In the genomic region with DNA sequence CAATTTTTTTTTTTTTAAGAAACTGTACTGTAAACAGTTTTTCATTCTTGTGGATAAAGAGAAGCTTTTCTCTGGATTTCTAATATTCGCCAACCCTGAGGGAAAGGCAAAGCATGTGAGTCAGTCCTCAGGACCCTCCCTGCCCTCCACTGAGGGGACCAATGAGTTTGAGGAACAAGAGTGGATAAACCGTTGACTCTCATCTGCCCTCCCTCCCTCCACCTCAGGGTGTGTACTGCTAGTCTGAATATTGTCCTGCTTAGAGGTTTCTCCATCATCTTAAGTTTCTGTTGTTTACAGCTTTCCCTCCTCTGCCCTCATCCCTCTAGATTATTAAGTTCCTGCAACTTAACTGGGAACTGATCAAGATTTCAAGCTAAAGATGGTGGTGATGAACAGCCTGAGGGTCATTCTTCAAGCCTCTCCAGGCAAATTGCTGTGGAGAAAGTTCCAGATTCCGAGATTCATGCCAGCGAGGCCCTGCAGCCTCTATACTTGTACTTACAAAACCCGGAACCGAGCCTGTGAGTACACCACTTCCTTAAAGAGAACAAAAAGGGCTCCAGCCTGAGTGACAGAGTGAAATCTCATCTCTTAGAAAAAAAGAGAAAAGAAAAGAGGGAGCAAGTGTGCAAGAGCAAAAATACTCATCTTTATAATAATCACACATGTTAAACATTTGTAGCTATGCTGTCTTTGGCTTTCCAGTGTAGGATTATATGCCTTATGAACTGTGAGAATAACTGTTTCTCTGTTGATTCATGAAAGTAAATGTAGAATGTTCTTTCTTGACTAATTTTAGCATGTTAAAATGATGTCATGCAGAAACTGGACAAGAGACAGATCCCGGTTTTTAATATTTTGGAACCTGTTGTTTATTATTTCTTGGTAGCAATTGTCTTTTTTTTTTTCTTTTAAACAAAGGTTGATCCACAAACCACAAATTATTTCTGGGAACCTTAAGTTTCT, we compare ENCODE assay signal across 8 cellular contexts. TPM values are rescaled to one million over a fixed set of nuclear protein-coding genes. Genes with fewer than 3 reads are reported as not detected.
DNase-seq lines count a peak whose midpoint lies in the region; ATAC-seq lines count a peak whose summit lies in the region.

No MANE protein-coding gene starts in this region.

- peaks cover 14% of the 10 kb centered on the region for H3K4me1 Mint-ChIP-seq in stimulated activated memory B cell treated with anti-CD40 and anti-IgM and Interleukin-4, amounts not matched to agents 10 μg/mL and 1 μg/mL and 100 μg/mL, for 72 hours

- no peaks in the 10 kb centered on the region for H3K27me3 Mint-ChIP-seq in stimulated activated memory B cell treated with anti-CD40 and anti-IgM and Interleukin-4, amounts not matched to agents 10 μg/mL and 1 μg/mL and 100 μg/mL, for 72 hours

- peak overlapping the region; percentile 89 for H3K27ac Mint-ChIP-seq in stimulated activated memory B cell treated with anti-CD40 and anti-IgM and Interleukin-4, amounts not matched to agents 10 μg/mL and 1 μg/mL and 100 μg/mL, for 72 hours

- DNase-seq in NK-92 treated with Interleukin-12 subunit alpha and Interleukin-12 subunit beta, amount 100 ng/mL, for 24 hours (lab: John Stamatoyannopoulos, UW) = peak; percentile 7
- DNase-seq in NK-92 (lab: John Stamatoyannopoulos, UW; ENCODE audit: unreplicated experiment) = no peak
- DNase-seq in SK-N-MC (ENCODE audit: low read depth, low spot score) = no peak
- peak; percentile 43 for DNase-seq in fibroblast of peridontal ligament (ENCODE audit: extremely low read depth)
- DNase-seq in OCI-M1 (lab: John Stamatoyannopoulos, UW) = no peak
- DNase-seq in ureter (ENCODE audit: low spot score) = no peak

- ATAC-seq in HG02885 (IDR thresholded peaks at IDR 0.05; ENCODE audit: poor library complexity, unreplicated experiment) = peak; percentile 86
- peak; percentile 84 for ATAC-seq in stimulated activated memory B cell treated with anti-CD40 and anti-IgM and Interleukin-4, amounts not matched to agents 10 μg/mL and 1 μg/mL and 100 μg/mL, for 72 hours

- peaks cover 21% of the 10 kb centered on the region for H3K36me3 Mint-ChIP-seq in stimulated activated memory B cell treated with anti-CD40 and anti-IgM and Interleukin-4, amounts not matched to agents 10 μg/mL and 1 μg/mL and 100 μg/mL, for 72 hours

- no peaks in the 10 kb centered on the region for H3K9me3 ChIP-seq in SK-N-MC (ENCODE audit: low read depth, low read length)

- H3K36me3 ChIP-seq in SK-N-MC (ENCODE audit: insufficient read depth, low read length) = no peaks in the 10 kb centered on the region

- H3K4me3 ChIP-seq in SK-N-MC = no peak overlapping the region

- H3K27ac ChIP-seq in SK-N-MC = peak overlapping the region; percentile 25; the same call in 1 of the 2 replicates

- no peaks in the 10 kb centered on the region for H3K9me3 Mint-ChIP-seq in stimulated activated memory B cell treated with anti-CD40 and anti-IgM and Interleukin-4, amounts not matched to agents 10 μg/mL and 1 μg/mL and 100 μg/mL, for 72 hours

- peak overlapping the region; percentile 23 for H3K4me3 Mint-ChIP-seq in stimulated activated memory B cell treated with anti-CD40 and anti-IgM and Interleukin-4, amounts not matched to agents 10 μg/mL and 1 μg/mL and 100 μg/mL, for 72 hours

- H3K9ac ChIP-seq in SK-N-MC (ENCODE audit: insufficient read length) = no peak overlapping the region

RNA-seq across cellular contexts. Expression of gene CA5B, which starts 11.9 kb away (rescaled TPM):
- 24.2 TPM for total RNA-seq in ureter

RNA-seq across cellular contexts. Expression of gene ZRSR2, which starts 40.4 kb away (rescaled TPM):
- total RNA-seq in ureter = 15.5 TPM

Comparison
In these comparisons a context has a peak if more than half of its experiments do, and no peak if none do; other contexts are left out.
1. DNase-seq: peak in NK-92 treated with Interleukin-12 subunit alpha and Interleukin-12 subunit beta, amount 100 ng/mL, for 24 hours (single experiment) and fibroblast of peridontal ligament (single experiment); none in NK-92 (single experiment), SK-N-MC (single experiment), OCI-M1 (single experiment) and ureter (single experiment).